ENCODE assay signal across 8 cellular contexts in the genomic region with DNA sequence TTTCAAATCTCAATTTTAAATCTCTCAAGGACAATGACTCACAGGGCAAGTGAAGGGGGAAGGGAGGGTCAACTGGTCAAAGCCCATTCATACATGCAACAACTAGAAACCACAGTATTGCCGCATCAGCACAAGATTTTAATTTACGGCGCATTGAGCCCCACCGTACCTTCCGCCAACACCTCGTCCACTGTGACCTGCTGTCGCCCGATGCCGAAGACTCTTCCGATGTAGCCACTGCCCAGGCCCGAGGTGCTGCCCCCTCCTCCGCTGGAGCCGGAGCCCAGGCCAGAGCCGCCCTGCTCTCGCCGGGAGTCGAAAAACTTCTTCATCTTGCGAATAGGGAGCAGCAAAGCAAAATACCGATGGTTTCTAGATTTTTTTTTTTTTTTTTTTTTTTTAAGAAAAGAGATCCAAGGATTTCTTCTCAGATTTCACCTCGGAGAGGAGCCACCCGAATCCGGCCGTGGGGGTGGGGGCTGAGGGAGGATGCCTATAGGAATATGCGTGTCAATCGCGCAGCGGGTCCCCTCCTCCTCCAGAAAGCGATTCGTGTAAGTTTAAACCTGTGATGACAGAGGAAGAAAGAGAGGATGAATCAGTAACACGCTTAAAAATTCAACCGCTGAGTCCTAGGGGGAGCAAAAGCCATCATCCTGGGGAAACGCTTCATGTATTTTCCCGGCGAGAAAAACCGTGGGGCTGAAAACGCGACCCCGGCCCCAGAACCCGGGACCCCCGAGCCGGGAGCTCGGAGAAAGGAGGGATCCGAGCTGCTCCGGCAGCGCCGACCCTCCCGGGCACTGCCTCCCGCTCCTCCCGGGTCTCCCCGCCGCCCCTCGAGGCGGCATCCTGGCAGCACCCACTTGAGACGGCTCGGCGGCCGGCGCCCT. TPM values are rescaled to one million over a fixed set of nuclear protein-coding genes. Genes with fewer than 3 reads are reported as not detected.
DNase-seq lines count a peak whose midpoint lies in the region; ATAC-seq and TF ChIP-seq lines count a peak whose summit lies in the region.

No MANE protein-coding gene starts in this region.

- peak overlapping the region; percentile 93 for H3K27ac Mint-ChIP-seq in activated CD4-positive, alpha-beta T cell treated with anti-CD3 and anti-CD28 coated beads, Interleukin-2, amount 10 ng/mL, durations not matched to agents 24 days and 14 days

- peak overlapping the region; percentile 93 for H2AFZ ChIP-seq in ACC112 (ENCODE audit: low read length, unreplicated experiment)

- peaks cover 27% of the 10 kb centered on the region for H3K4me1 ChIP-seq in ACC112 (ENCODE audit: control insufficient read depth, insufficient read depth, low read length, unreplicated experiment)
- H3K4me1 ChIP-seq in lower lobe of right lung = peaks cover 60% of the 10 kb centered on the region

- peak overlapping the region; percentile 86 for H3K4me3 Mint-ChIP-seq in activated CD4-positive, alpha-beta T cell treated with anti-CD3 and anti-CD28 coated beads, Interleukin-2, amount 10 ng/mL, durations not matched to agents 24 days and 14 days

- no peaks in the 10 kb centered on the region; the same call in 1 of the 2 replicates for H3K36me3 ChIP-seq in ACC112 (ENCODE audit: insufficient read depth, low read length)
- H3K36me3 ChIP-seq in lower lobe of right lung = no peaks in the 10 kb centered on the region

- DNase-seq in NCI-H2227 treated with DMSO at 0.1 percent for 48 hours (lab: John Stamatoyannopoulos, UW) = peak; percentile 57
- peak; percentile 86 for DNase-seq in activated CD4-positive, alpha-beta T cell treated with anti-CD3 and anti-CD28 coated beads, Interleukin-2, amount 10 ng/mL, durations not matched to agents 24 days and 14 days
- peak in 9 of 10 donors; percentile 34 to 77 (median 65) for DNase-seq in dorsolateral prefrontal cortex
- peak; percentile 67 for DNase-seq in lower lobe of right lung
- DNase-seq in stimulated activated CD4-positive, alpha-beta T cell treated with anti-CD3 and anti-CD28 coated beads, Interleukin-4, amount 100 ng/mL, for 48 hours (ENCODE audit: low read depth in 2 of 2) = peak; percentile 58 to 70

- ATAC-seq in GM19395 (IDR thresholded peaks at IDR 0.05; ENCODE audit: unreplicated experiment) = peak; percentile 20
- peak; percentile 42 to 58 for ATAC-seq in lower lobe of right lung
- no peak for ATAC-seq in HG03565 (IDR thresholded peaks at IDR 0.05; ENCODE audit: unreplicated experiment)

- no peaks in the 10 kb centered on the region for H3K27me3 Mint-ChIP-seq in activated CD4-positive, alpha-beta T cell treated with anti-CD3 and anti-CD28 coated beads, Interleukin-2, amount 10 ng/mL, durations not matched to agents 24 days and 14 days

- H3K4me3 ChIP-seq in ACC112 (ENCODE audit: low read depth, low read length) (peak overlapping the region; percentile 86), dorsolateral prefrontal cortex (peak overlapping the region; percentile 73 to 100 (median 96)), lower lobe of right lung (peak overlapping the region; percentile 93)

- peaks cover 27% of the 10 kb centered on the region for H3K36me3 Mint-ChIP-seq in activated CD4-positive, alpha-beta T cell treated with anti-CD3 and anti-CD28 coated beads, Interleukin-2, amount 10 ng/mL, durations not matched to agents 24 days and 14 days (ENCODE audit: low read depth)

- H3K4me1 Mint-ChIP-seq in activated CD4-positive, alpha-beta T cell treated with anti-CD3 and anti-CD28 coated beads, Interleukin-2, amount 10 ng/mL, durations not matched to agents 24 days and 14 days = peaks cover 66% of the 10 kb centered on the region

- H3K9me3 Mint-ChIP-seq in activated CD4-positive, alpha-beta T cell treated with anti-CD3 and anti-CD28 coated beads, Interleukin-2, amount 10 ng/mL, durations not matched to agents 24 days and 14 days = no peaks in the 10 kb centered on the region

- H3K27ac ChIP-seq in ACC112 (ENCODE audit: low read depth, low read length) (peak overlapping the region; percentile 93), dorsolateral prefrontal cortex (peak overlapping the region; percentile 91 to 100 (median 98)), lower lobe of right lung (peak overlapping the region; percentile 97)

- no peaks in the 10 kb centered on the region for H3K9me3 ChIP-seq in lower lobe of right lung

- H3K79me2 ChIP-seq in ACC112 (ENCODE audit: control insufficient read depth, insufficient read depth, low read length, unreplicated experiment) = peaks cover 57% of the 10 kb centered on the region

- intact Hi-C loops in activated CD4-positive, alpha-beta T cell treated with anti-CD3 and anti-CD28 coated beads, Interleukin-2, amount 10 ng/mL, durations not matched to agents 24 days and 14 days (cut with micrococcal nuclease) = loop anchor here (2.0 to 10.0 kb wide), 6 partner anchors 42 to 1581 kb away; a partner anchor contains a TSS
- intact Hi-C loops in dorsolateral prefrontal cortex (cut with DNase I) = loop anchor here (2.0 to 10.0 kb wide), 6 partner anchors 59 to 258 kb away; a partner anchor contains a TSS
- intact Hi-C loops in lower lobe of right lung (cut with DNase I) = no loop called here

- TF ChIP-seq CTCF in dorsolateral prefrontal cortex (IDR thresholded peaks at IDR 0.05 in 54 of 56, conservative IDR thresholded peaks at IDR 0.05 in 2 of 56; ENCODE audit: low read depth in 1 of 56, partially characterized antibody in 56 of 56) (peak in 2 of 56 donors; percentile 4 to 10), lower lobe of right lung (IDR thresholded peaks at IDR 0.05) (no peak)

- H3K27me3 ChIP-seq in ACC112 (ENCODE audit: insufficient read depth, low read length) = no peaks in the 10 kb centered on the region
- H3K27me3 ChIP-seq in dorsolateral prefrontal cortex = no peaks in the 10 kb centered on the region
- H3K27me3 ChIP-seq in lower lobe of right lung (ENCODE audit: low read depth) = no peaks in the 10 kb centered on the region

RNA-seq across cellular contexts. Expression of a gene that starts 0.6 kb away (rescaled TPM):
- total RNA-seq in activated CD4-positive, alpha-beta T cell treated with anti-CD3 and anti-CD28 coated beads, Interleukin-2, amount 10 ng/mL, durations not matched to agents 24 days and 14 days = 81.7 and 86.0 TPM in 2 replicates
- total RNA-seq in dorsolateral prefrontal cortex = 100 to 1,000 TPM in 119 of 120 experiments, 10 to 100 TPM in 1; 97.4 to 260 (median 192) TPM
- total RNA-seq in lower lobe of right lung = 73.3 TPM
